ENCODE assay signal across 8 cellular contexts in the genomic region with DNA sequence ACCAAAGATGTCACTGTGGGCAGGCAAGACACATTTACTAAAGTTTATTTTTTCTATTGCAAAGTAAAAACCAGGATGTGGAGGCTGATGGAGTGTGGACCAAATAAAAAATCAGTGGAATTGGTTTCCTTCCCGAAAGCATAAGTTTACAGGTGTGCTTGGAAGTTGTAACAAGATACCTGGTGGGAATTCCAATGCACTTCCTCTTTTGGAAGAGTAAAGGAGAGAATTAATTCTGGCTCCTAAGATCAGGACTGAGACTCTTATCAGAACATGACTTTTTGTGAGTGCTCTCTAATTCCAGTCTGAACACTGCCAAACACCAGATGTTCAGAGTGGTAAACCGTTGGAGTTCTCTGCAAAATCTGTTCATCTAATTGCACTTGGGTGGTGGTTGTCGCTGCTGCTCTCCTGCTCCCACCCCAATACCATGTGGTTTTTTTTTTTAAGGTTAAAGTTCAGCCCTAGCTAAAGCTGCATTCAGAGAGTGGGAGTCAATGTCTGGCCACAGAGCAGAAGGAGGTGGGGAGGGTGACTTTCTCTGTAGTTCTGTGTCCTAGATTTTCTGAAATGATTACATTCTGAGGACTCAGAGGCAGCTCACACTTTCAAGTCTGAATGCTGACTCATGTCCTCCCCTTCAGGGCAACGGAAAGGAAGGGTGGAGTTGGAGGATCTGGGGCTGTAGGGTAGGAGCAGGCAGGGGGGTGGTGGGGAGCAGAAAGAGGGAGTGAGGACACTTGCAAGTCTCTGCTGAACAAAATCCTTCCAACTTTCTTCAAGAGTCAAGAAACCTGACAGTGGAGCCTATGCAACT.
DNase-seq lines count a peak whose midpoint lies in the region; ATAC-seq and FAIRE-seq lines count a peak whose summit lies in the region.

No MANE protein-coding gene starts in this region.

- peak; percentile 97 for FAIRE-seq in endometrium (lab: Jason Lieb, UNC)

- DNase-seq in AG08395 (ENCODE audit: low spot score): peak; percentile 83
- DNase-seq in T1000 (lab: John Stamatoyannopoulos, UW): peak; percentile 59
- DNase-seq in retina: peak; percentile 11
- no peak for DNase-seq in NCI-H2227 treated with DMSO at 0.1 percent for 48 hours (lab: John Stamatoyannopoulos, UW)

- ATAC-seq in GM18907 (IDR thresholded peaks at IDR 0.05; ENCODE audit: unreplicated experiment) (peak; percentile 79), HG03575 (IDR thresholded peaks at IDR 0.05; ENCODE audit: extremely low read depth, insufficient number of reproducible peaks, low FRiP score, unreplicated experiment) (peak; percentile 59), GM19467 (IDR thresholded peaks at IDR 0.05; ENCODE audit: unreplicated experiment) (no peak)
